1 cellular context compared by ENCODE assay signal in the genomic region with DNA sequence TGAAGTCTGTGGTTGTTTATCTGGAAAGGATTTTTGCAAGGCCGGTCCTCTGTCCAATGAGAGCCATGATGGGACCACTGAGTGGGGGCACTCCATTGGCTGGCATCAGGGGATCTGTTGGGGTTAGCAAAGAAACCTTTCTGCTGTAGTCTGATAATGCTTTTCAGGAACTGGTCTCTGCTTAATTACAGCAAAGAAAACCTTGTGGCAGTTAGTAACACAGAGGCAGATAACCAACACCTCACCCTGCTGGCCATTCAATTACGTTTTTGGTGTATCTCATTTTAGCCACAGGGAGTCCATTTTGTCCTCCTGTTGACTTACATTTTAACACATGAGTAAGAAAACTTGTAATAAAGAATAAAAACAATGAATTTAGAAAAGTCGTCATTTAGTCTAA.
TF ChIP-seq lines count a peak whose summit lies in the region.

No MANE protein-coding gene starts in this region.

TF ChIP-seq in H1, 55 proteins besides CTCF, POLR2A, EP300 and RAD21:
- no peak for TF ChIP-seq ATF2 (IDR thresholded peaks at IDR 0.05; ENCODE audit: low read length)
- no peak for TF ChIP-seq SP2 (IDR thresholded peaks at IDR 0.05; ENCODE audit: low read length)
- TF ChIP-seq SP4 (IDR thresholded peaks at IDR 0.05; ENCODE audit: low read length) = no peak
- no peak for TF ChIP-seq SP1 (IDR thresholded peaks at IDR 0.05; ENCODE audit: low read depth, low read length)
- no peak for TF ChIP-seq JUND (IDR thresholded peaks at IDR 0.05; ENCODE audit: low read length)
- TF ChIP-seq CTBP2 (IDR thresholded peaks at IDR 0.05; ENCODE audit: borderline replicate concordance, insufficient read depth, insufficient read length, low read length) = no peak
- TF ChIP-seq ATF3 (IDR thresholded peaks at IDR 0.05; ENCODE audit: insufficient read depth, low read depth, low read length) = no peak
- no peak for TF ChIP-seq USF2 (IDR thresholded peaks at IDR 0.05; ENCODE audit: low read length)
- no peak for TF ChIP-seq POU5F1 (IDR thresholded peaks at IDR 0.05; ENCODE audit: low read depth, low read length)
- no peak for TF ChIP-seq CREB1 (IDR thresholded peaks at IDR 0.05)
- TF ChIP-seq MAFK (IDR thresholded peaks at IDR 0.05; ENCODE audit: low read depth, low read length) = no peak
- no peak for TF ChIP-seq RXRA (IDR thresholded peaks at IDR 0.05; ENCODE audit: insufficient read depth, low read depth, low read length)
- no peak for TF ChIP-seq SUZ12 (IDR thresholded peaks at IDR 0.05; ENCODE audit: low read length)
